In genomic region chr19:13841339-13842293, GRCh38 we compare ENCODE assay signal across 8 cellular contexts. TPM values are rescaled to one million over a fixed set of nuclear protein-coding genes. Genes with fewer than 3 reads are reported as not detected.
DNase-seq lines count a peak whose midpoint lies in the region; ATAC-seq, FAIRE-seq and TF ChIP-seq lines count a peak whose summit lies in the region.

No MANE protein-coding gene starts in this region.

- TF ChIP-seq POLR2A in HepG2 (IDR thresholded peaks at IDR 0.05; ENCODE audit: insufficient read depth in 1 of 2, low read depth in 2 of 2, low read length in 2 of 2), result peak in 1 of 2 experiments; percentile 9; a peak in 1 of 4 replicates

- BruUV-seq in HepG2 (replicated peaks; lab: Mats Ljungman, UMichigan), result TSS peak; percentile 73

- H3K27me3 Mint-ChIP-seq in central memory CD8-positive, alpha-beta T cell, result no peaks in the 10 kb centered on the region

- H3K9me3 ChIP-seq in HepG2 (ENCODE audit: low read length) (no peaks in the 10 kb centered on the region), thymus (ENCODE audit: control insufficient read depth) (no peaks in the 10 kb centered on the region)

- H3K4me1 Mint-ChIP-seq in central memory CD8-positive, alpha-beta T cell, result peaks cover 73% of the 10 kb centered on the region

- CTCF ChIA-PET in HepG2 (lab: Yijun Ruan, JAX; ENCODE audit: low intra/inter-chr PET ratio, low total read pairs), result no interaction called here

- peaks cover 25% of the 10 kb centered on the region for H3K79me2 ChIP-seq in HepG2 (ENCODE audit: insufficient read depth, low read length)

- H3K27ac Mint-ChIP-seq in central memory CD8-positive, alpha-beta T cell (ENCODE audit: low read depth), result peak overlapping the region; percentile 100

- H3K27me3 ChIP-seq in GM06990 (replicated peaks; ENCODE audit: control insufficient read depth, insufficient read depth, low read length), result no peaks in the 10 kb centered on the region
- no peaks in the 10 kb centered on the region for H3K27me3 ChIP-seq in HepG2 (ENCODE audit: control insufficient read depth in 1 of 2, insufficient read depth in 2 of 2, low read length in 2 of 2)
- H3K27me3 ChIP-seq in thymus (ENCODE audit: control insufficient read depth, insufficient read depth), result no peaks in the 10 kb centered on the region

- H4K20me1 ChIP-seq in HepG2 (ENCODE audit: insufficient read depth, low read length), result no peaks in the 10 kb centered on the region

- TF ChIP-seq CTCF in GM06990 (IDR thresholded peaks at IDR 0.05; ENCODE audit: insufficient read depth, low read length, poor library complexity, severe bottlenecking) (no peak), HepG2 (CRISPR knock-in tag; IDR thresholded peaks at IDR 0.05) (no peak)

- H2AFZ ChIP-seq in HepG2 (ENCODE audit: low read length), result no peak overlapping the region

- no peaks in the 10 kb centered on the region for H3K9me3 Mint-ChIP-seq in central memory CD8-positive, alpha-beta T cell

- ATAC-seq in central memory CD8-positive, alpha-beta T cell (replicated peaks; ENCODE audit: extremely low read depth, poor library complexity, severe bottlenecking), result no peak
- ATAC-seq in HepG2 (no peak), HG02642 (IDR thresholded peaks at IDR 0.05; ENCODE audit: poor library complexity, unreplicated experiment) (no peak)

- peaks cover 84% of the 10 kb centered on the region for H3K36me3 Mint-ChIP-seq in central memory CD8-positive, alpha-beta T cell (ENCODE audit: insufficient read depth)

- WGBS in HepG2 (ENCODE audit: low lambda C conversion rate), result 20% methylated on average over 6 of the region's 24 CpGs
- WGBS in thymus, result 47% methylated on average over 24 of the region's 24 CpGs

- peak overlapping the region; percentile 89 for H3K4me3 Mint-ChIP-seq in central memory CD8-positive, alpha-beta T cell

- H3K9ac ChIP-seq in HepG2 (ENCODE audit: insufficient read depth, low read depth, low read length), result peak overlapping the region; percentile 96

- peak overlapping the region; percentile 72 for H3K4me3 ChIP-seq in GM06990 (replicated peaks; ENCODE audit: low read depth, low read length)
- peak overlapping the region; percentile 61 to 90 (median 85) for H3K4me3 ChIP-seq in HepG2 (replicated peaks in 1 of 3; ENCODE audit: insufficient read depth in 1 of 3, low read depth in 2 of 3, low read length in 3 of 3)
- H3K4me3 ChIP-seq in thymus (ENCODE audit: low read length), result peak overlapping the region; percentile 73

- no peak for TF ChIP-seq RAD21 in HepG2 (CRISPR knock-in tag; IDR thresholded peaks at IDR 0.05)

- POLR2A ChIA-PET in HepG2 (lab: Yijun Ruan, JAX), result interaction anchor here (0.7 to 1.1 kb wide), 2 partner anchors 10 to 21 kb away, joined by 3 to 4 read pairs; no protein-coding TSS in a partner anchor

- DNase-seq in GM06990 (ENCODE audit: extremely low read depth, insufficient read length), result no peak
- DNase-seq in RPMI7951 (ENCODE audit: low read depth), result peak; percentile 69
- peak; percentile 57 to 64 for DNase-seq in central memory CD8-positive, alpha-beta T cell (ENCODE audit: low spot score in 2 of 2)
- DNase-seq in HepG2 (ENCODE audit: low spot score), result no peak
- DNase-seq in DMS79 treated with DMSO at 0.1 percent for 48 hours (lab: John Stamatoyannopoulos, UW), result no peak
- no peak for DNase-seq in activated CD4-positive, CD25-positive, alpha-beta regulatory T cell (lab: John Stamatoyannopoulos, UW)

- H3K4me1 ChIP-seq in HepG2 (ENCODE audit: insufficient read depth, low read length) (peaks cover 72% of the 10 kb centered on the region), thymus (ENCODE audit: control insufficient read depth, insufficient read depth, low read length) (peaks cover 45% of the 10 kb centered on the region)

- peak overlapping the region; percentile 92 for H3K4me2 ChIP-seq in HepG2 (ENCODE audit: low read depth, low read length)

- intact Hi-C loops in HepG2 (cut with micrococcal nuclease; ENCODE audit: unreplicated experiment), result no loop called here

- peak overlapping the region; percentile 63 for H3K27ac ChIP-seq in HepG2 (ENCODE audit: extremely low read length, insufficient read depth, low read length)
- H3K27ac ChIP-seq in thymus (ENCODE audit: low read depth), result peak overlapping the region; percentile 87

- no peak for TF ChIP-seq EP300 in HepG2 (IDR thresholded peaks at IDR 0.05; ENCODE audit: low read depth in 2 of 2, low read length in 2 of 2)
- no peak for TF ChIP-seq EP300 in HepG2 (CRISPR knock-in tag; IDR thresholded peaks at IDR 0.05; ENCODE audit: borderline replicate concordance)

- in situ Hi-C loops in HepG2 (cut with HindIII; ENCODE audit: extremely low pct_ligation_motif_present, low pct_unique_long_range_greater_than_20kb), result no loop called here

- H3K36me3 ChIP-seq in GM06990 (ENCODE audit: control insufficient read depth, insufficient read depth, low read length) (peaks cover 1% of the 10 kb centered on the region), HepG2 (replicated peaks in 1 of 2; ENCODE audit: control insufficient read depth in 1 of 2, insufficient read depth in 2 of 2, low read length in 2 of 2) (no peaks in the 10 kb centered on the region; a peak in 1 of 5 replicates), thymus (ENCODE audit: control insufficient read depth, insufficient read depth) (no peaks in the 10 kb centered on the region)

- no peak for FAIRE-seq in HepG2 (lab: Jason Lieb, UNC)

TF ChIP-seq in HepG2, 621 proteins besides CTCF, POLR2A, EP300 and RAD21 (continues in another document):
- no peak for TF ChIP-seq SOX6 (IDR thresholded peaks at IDR 0.05)
- no peak for TF ChIP-seq SOX6 (CRISPR knock-in tag; IDR thresholded peaks at IDR 0.05)
- TF ChIP-seq ZNF83 (CRISPR knock-in tag; IDR thresholded peaks at IDR 0.05; ENCODE audit: borderline replicate concordance), result no peak
- TF ChIP-seq MED8 (CRISPR knock-in tag; IDR thresholded peaks at IDR 0.05; ENCODE audit: insufficient replicate concordance), result peak; percentile 47
- no peak for TF ChIP-seq ZNF660 (CRISPR knock-in tag; IDR thresholded peaks at IDR 0.05; ENCODE audit: borderline replicate concordance, low read depth)

RNA-seq across cellular contexts. Expression of gene NANOS3, which starts 35.3 kb away (rescaled TPM):
- 1.3 TPM in 1 of 2 replicates, not detected in the other for total RNA-seq in RPMI7951 (2014; rRNA removed; shearing (Covaris generic))
- not detected in 2 replicates for total RNA-seq in HepG2 (2016; rRNA removed; fragmentation: Illumina TruSeq; extraction: Trizol)
- total RNA-seq in HepG2 (2016; cell fraction: cytosol; rRNA removed; fragmentation: Illumina TruSeq; extraction: Trizol; ENCODE audit: low read depth), result not detected in 2 replicates
- not detected in 2 replicates for total RNA-seq in HepG2 (2016; cell fraction: insoluble cytoplasmic fraction; rRNA removed; fragmentation: Illumina TruSeq; extraction: Trizol)
- not detected in 2 replicates for total RNA-seq in HepG2 (2016; cell fraction: membrane; rRNA removed; fragmentation: Illumina TruSeq; extraction: Trizol)
- total RNA-seq in HepG2 (2016; cell fraction: nucleus; rRNA removed; fragmentation: Illumina TruSeq; extraction: Trizol), result not detected in 2 replicates
- 0.21 TPM in 1 of 2 replicates, not detected in the other for polyA plus RNA-seq in HepG2 (2011; rRNA removed)
- polyA plus RNA-seq in HepG2 (2011; cell fraction: cytosol; rRNA removed), result not detected in 2 replicates
- polyA plus RNA-seq in HepG2 (2011; cell fraction: nucleus; rRNA removed), result 1.1 and 1.8 TPM in 2 replicates
- 1.1 TPM in 1 of 2 replicates, not detected in the other for polyA plus RNA-seq in HepG2 (2012)
- polyA plus RNA-seq in HepG2 (2016; cell fraction: cytosol; fragmentation: Illumina TruSeq; extraction: Trizol; ENCODE audit: low read depth), result not detected in 2 replicates
- not detected in 2 replicates for polyA plus RNA-seq in HepG2 (2016; cell fraction: insoluble cytoplasmic fraction; fragmentation: Illumina TruSeq; extraction: Trizol; ENCODE audit: low read depth)
- polyA plus RNA-seq in HepG2 (2016; cell fraction: membrane; fragmentation: Illumina TruSeq; extraction: Trizol; ENCODE audit: low read depth), result not detected in 2 replicates
- polyA plus RNA-seq in HepG2 (2016; cell fraction: nucleus; fragmentation: Illumina TruSeq; extraction: Trizol; ENCODE audit: insufficient read depth, low read depth), result not detected in 2 replicates
- not detected in 2 replicates for polyA minus RNA-seq in HepG2 (2011; rRNA and poly(A)+ RNA removed; ENCODE audit: low replicate concordance)
- not detected in 2 replicates for polyA minus RNA-seq in HepG2 (2011; cell fraction: cytosol; rRNA and poly(A)+ RNA removed)
- not detected in 2 replicates for polyA minus RNA-seq in HepG2 (2011; cell fraction: nucleus; rRNA and poly(A)+ RNA removed)
- 2.6 TPM for polyA plus RNA-seq in thymus

RNA-seq across cellular contexts. Expression of gene ZSWIM4, which starts 46.4 kb away (rescaled TPM):
- total RNA-seq in RPMI7951 (2014; rRNA removed; shearing (Covaris generic)), result 2.8 TPM in 2 replicates
- total RNA-seq in HepG2 (2016; rRNA removed; fragmentation: Illumina TruSeq; extraction: Trizol), result 0.27 and 0.33 TPM in 2 replicates
- 0.10 and 0.35 TPM in 2 replicates for total RNA-seq in HepG2 (2016; cell fraction: cytosol; rRNA removed; fragmentation: Illumina TruSeq; extraction: Trizol; ENCODE audit: low read depth)
- total RNA-seq in HepG2 (2016; cell fraction: insoluble cytoplasmic fraction; rRNA removed; fragmentation: Illumina TruSeq; extraction: Trizol), result 0.22 and 0.28 TPM in 2 replicates
- total RNA-seq in HepG2 (2016; cell fraction: membrane; rRNA removed; fragmentation: Illumina TruSeq; extraction: Trizol), result 0.09 and 0.14 TPM in 2 replicates
- 0.28 and 0.37 TPM in 2 replicates for total RNA-seq in HepG2 (2016; cell fraction: nucleus; rRNA removed; fragmentation: Illumina TruSeq; extraction: Trizol)
- 0.86 and 1.8 TPM in 2 replicates for polyA plus RNA-seq in HepG2 (2011; rRNA removed)
- 0.91 and 1.2 TPM in 2 replicates for polyA plus RNA-seq in HepG2 (2011; cell fraction: cytosol; rRNA removed)
- polyA plus RNA-seq in HepG2 (2011; cell fraction: nucleus; rRNA removed), result 3.4 and 3.5 TPM in 2 replicates
- polyA plus RNA-seq in HepG2 (2012), result 1.5 and 2.1 TPM in 2 replicates
- 0.02 TPM in 1 of 2 replicates, not detected in the other for polyA plus RNA-seq in HepG2 (2016; cell fraction: cytosol; fragmentation: Illumina TruSeq; extraction: Trizol; ENCODE audit: low read depth)
- 0.38 and 0.45 TPM in 2 replicates for polyA plus RNA-seq in HepG2 (2016; cell fraction: insoluble cytoplasmic fraction; fragmentation: Illumina TruSeq; extraction: Trizol; ENCODE audit: low read depth)
- 0.14 and 0.20 TPM in 2 replicates for polyA plus RNA-seq in HepG2 (2016; cell fraction: membrane; fragmentation: Illumina TruSeq; extraction: Trizol; ENCODE audit: low read depth)
- 0.48 and 0.55 TPM in 2 replicates for polyA plus RNA-seq in HepG2 (2016; cell fraction: nucleus; fragmentation: Illumina TruSeq; extraction: Trizol; ENCODE audit: insufficient read depth, low read depth)
- 1.7 and 5.3 TPM in 2 replicates for polyA minus RNA-seq in HepG2 (2011; rRNA and poly(A)+ RNA removed; ENCODE audit: low replicate concordance)
- 2.5 and 2.7 TPM in 2 replicates for polyA minus RNA-seq in HepG2 (2011; cell fraction: cytosol; rRNA and poly(A)+ RNA removed)
- 2.1 and 2.4 TPM in 2 replicates for polyA minus RNA-seq in HepG2 (2011; cell fraction: nucleus; rRNA and poly(A)+ RNA removed)
- 3.3 TPM for polyA plus RNA-seq in thymus

Comparison
In these comparisons a context has a peak if more than half of its experiments do, and no peak if none do; other contexts are left out.
1. DNase-seq: peak in RPMI7951 (single experiment) and central memory CD8-positive, alpha-beta T cell (2 of 2); none in GM06990 (single experiment), HepG2 (single experiment), DMS79 treated with DMSO at 0.1 percent for 48 hours (single experiment) and activated CD4-positive, CD25-positive, alpha-beta regulatory T cell (0 of 4).
2. Peak in every context shown above with its lines, with median percentiles within 50 percentile points of each other: H3K4me3 ChIP-seq.